Comparison of ENCODE assay signal across 1 cellular context in the genomic region with DNA sequence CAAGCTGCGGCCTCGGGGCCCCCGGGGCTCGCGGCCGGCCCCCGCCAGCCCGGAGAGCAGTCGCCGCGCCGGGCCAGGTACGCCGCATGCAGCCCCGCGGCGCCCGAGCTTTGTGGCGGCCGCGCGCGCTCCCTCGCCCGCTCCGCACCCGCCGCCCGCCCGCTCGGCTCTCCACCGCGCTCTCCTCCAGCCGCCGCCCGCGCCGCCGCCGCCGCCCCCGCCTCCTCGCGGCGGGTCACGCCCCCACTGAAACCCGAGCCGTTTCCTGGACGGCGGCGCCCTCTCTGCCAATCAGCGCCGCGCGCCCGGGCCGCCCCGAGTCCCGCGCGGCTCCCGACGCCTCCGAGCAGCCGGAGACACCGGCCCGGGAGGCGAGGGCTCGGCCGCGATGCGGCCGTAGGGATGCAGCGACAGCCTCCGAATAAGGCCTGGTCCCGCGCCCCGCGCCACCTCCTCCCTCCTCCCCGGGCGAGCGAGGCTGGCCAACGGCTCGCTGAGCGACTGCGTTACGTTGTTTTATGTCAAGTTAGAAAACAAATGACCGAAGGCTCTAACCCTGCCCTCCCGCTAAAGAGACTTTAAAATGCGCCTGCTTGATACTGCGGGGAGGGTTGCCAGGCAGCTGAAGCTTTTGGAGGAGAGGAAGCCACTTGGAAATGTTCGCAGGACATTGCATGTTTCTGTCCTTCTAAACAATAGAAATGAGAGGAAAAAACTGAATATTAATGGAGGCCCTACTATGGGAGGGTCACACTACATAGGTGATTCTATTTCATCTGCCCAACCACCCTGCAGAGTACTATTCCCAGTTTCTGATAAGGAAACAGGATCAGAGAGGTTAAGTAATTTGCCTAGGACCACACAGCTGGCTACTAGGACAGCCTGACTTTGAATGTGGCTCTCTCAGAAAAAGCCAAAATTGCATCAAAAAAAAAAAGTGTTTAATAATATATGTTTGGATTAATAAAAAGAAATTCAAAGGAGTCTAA.
A peak's percentile ranks its signal among the peaks of the same experiment; 100 is the strongest.
TF ChIP-seq lines count a peak whose summit lies in the region.

TSS of gene FGFR2 (minus strand) at position 184 of the 989 bp plus-strand sequence. CDS start 4,627 bp downstream, outside the sequence.

TF ChIP-seq in HepG2, 621 proteins besides CTCF, POLR2A, EP300 and RAD21 (continued from another document):
- TF ChIP-seq ZNF687 (CRISPR knock-in tag; IDR thresholded peaks at IDR 0.05) (peak; percentile 69), ZFX (CRISPR knock-in tag; IDR thresholded peaks at IDR 0.05; ENCODE audit: low read depth) (0 out of 2 replicates have a peak, but pooled peaks have one; percentile 15), HES4 (CRISPR knock-in tag; IDR thresholded peaks at IDR 0.05; ENCODE audit: borderline replicate concordance) (no peak), ZNF234 (CRISPR knock-in tag; conservative IDR thresholded peaks at IDR 0.05) (no peak), GABPB1 (CRISPR knock-in tag; IDR thresholded peaks at IDR 0.05) (peak; percentile 79), ZNF768 (CRISPR knock-in tag; IDR thresholded peaks at IDR 0.05) (no peak; the same call in 1 of the 2 replicates), HIC2 (CRISPR knock-in tag; IDR thresholded peaks at IDR 0.05; ENCODE audit: low read depth) (no peak), ZFP1 (CRISPR knock-in tag; IDR thresholded peaks at IDR 0.05) (no peak), SOX13 (IDR thresholded peaks at IDR 0.05) (no peak), SOX13 (CRISPR knock-in tag; conservative IDR thresholded peaks at IDR 0.05 in 1 of 2, IDR thresholded peaks at IDR 0.05 in 1 of 2) (0 out of 4 replicates have a peak, but pooled peaks of 1 of the 2 experiments have one; percentile 9), FOSL2 (CRISPR knock-in tag; IDR thresholded peaks at IDR 0.05) (no peak), FOXO1 (CRISPR knock-in tag; IDR thresholded peaks at IDR 0.05) (no peak)
TF ChIP-seq in HepG2: peak in this region for 42.
